12 cellular contexts compared by ENCODE assay signal in genomic region chr2:241095594-241096290, GRCh38. TPM values are rescaled to one million over a fixed set of nuclear protein-coding genes. Genes with fewer than 3 reads are reported as not detected.
DNase-seq lines count a peak whose midpoint lies in the region; ATAC-seq, FAIRE-seq and TF ChIP-seq lines count a peak whose summit lies in the region.
"Had no signal": no experiment of that assay in that cellular context is flagged by ENCODE, and none has a peak within 500 bp of the region (broad histone marks: within the 10 kb centered on the region; RNA-seq: fewer than 3 reads in every experiment).

No MANE protein-coding gene starts in this region.

- peaks cover 42% of the 10 kb centered on the region for H3K4me1 Mint-ChIP-seq in activated CD8-positive, alpha-beta memory T cell treated with anti-CD3 and anti-CD28 coated beads, Interleukin-2, amount 10 ng/mL, durations not matched to agents 7 days and 5 days
- peaks cover 38 to 53% of the 10 kb centered on the region in 2 donors for H3K4me1 Mint-ChIP-seq in immature natural killer cell

- TF ChIP-seq CTCF in C4-2B (conservative IDR thresholded peaks at IDR 0.05) (no peak), HEK293 (tag by site-specific recombination; IDR thresholded peaks at IDR 0.05) (no peak)

- peak; percentile 64 for ATAC-seq in activated CD8-positive, alpha-beta memory T cell treated with anti-CD3 and anti-CD28 coated beads, Interleukin-2, amount 10 ng/mL, durations not matched to agents 7 days and 5 days

- CTCF ChIA-PET in HEK293 (lab: Yijun Ruan, JAX) = interaction anchor here (0.5 to 3.5 kb wide), 2 partner anchors 13 to 18 kb away, joined by 4 to 16 read pairs; no protein-coding TSS in a partner anchor
- CTCF ChIA-PET in activated CD8-positive, alpha-beta memory T cell treated with anti-CD3 and anti-CD28 coated beads, Interleukin-2, amount 10 ng/mL, durations not matched to agents 7 days and 5 days (lab: Charles Lee) = interaction anchor here (0.8 to 1.5 kb wide), 4 partner anchors 10 to 54 kb away, joined by 3 to 5 read pairs (median 4); partner anchors contain the start of gene PASK

- no peak overlapping the region for H3K4me3 Mint-ChIP-seq in activated CD8-positive, alpha-beta memory T cell treated with anti-CD3 and anti-CD28 coated beads, Interleukin-2, amount 10 ng/mL, durations not matched to agents 7 days and 5 days
- H3K4me3 Mint-ChIP-seq in immature natural killer cell = no peak overlapping the region

- peak overlapping the region; percentile 67 for H3K27ac Mint-ChIP-seq in activated CD8-positive, alpha-beta memory T cell treated with anti-CD3 and anti-CD28 coated beads, Interleukin-2, amount 10 ng/mL, durations not matched to agents 7 days and 5 days
- peak overlapping the region; percentile 9 to 68 (median 54) for H3K27ac Mint-ChIP-seq in immature natural killer cell

- H3K27me3 Mint-ChIP-seq in activated CD8-positive, alpha-beta memory T cell treated with anti-CD3 and anti-CD28 coated beads, Interleukin-2, amount 10 ng/mL, durations not matched to agents 7 days and 5 days = no peaks in the 10 kb centered on the region
- peaks cover 0 to 3% (median 0%) of the 10 kb centered on the region in 3 donors for H3K27me3 Mint-ChIP-seq in immature natural killer cell (ENCODE audit: low read depth in 3 of 3)

- no peaks in the 10 kb centered on the region for H3K4me1 ChIP-seq in HEK293 (ENCODE audit: control insufficient read depth, insufficient read depth, low read length)

- no peak for FAIRE-seq in GM19239 (lab: Jason Lieb, UNC)
- FAIRE-seq: astrocyte had no signal

- H3K4me3 ChIP-seq in HEK293 (ENCODE audit: low read depth, low read length) = no peak overlapping the region

- DNase-seq in activated CD8-positive, alpha-beta memory T cell treated with anti-CD3 and anti-CD28 coated beads, Interleukin-2, amount 10 ng/mL, durations not matched to agents 7 days and 5 days = peak; percentile 60
- DNase-seq in immature natural killer cell (no peak), GM19239 (ENCODE audit: insufficient read length, low spot score) (no peak), DMS 273 treated with DMSO at 0.1 percent for 48 hours (lab: John Stamatoyannopoulos, UW) (no peak), NCI-H82 (lab: John Stamatoyannopoulos, UW) (no peak), EL (no peak)
- DNase-seq: stimulated activated CD4-positive, alpha-beta T cell treated with anti-CD3 and anti-CD28 coated beads, Interleukin-12 subunit alpha, Interleukin-12 subunit beta, amount 100 ng/mL, for 4 hours; stimulated activated CD8-positive, alpha-beta memory T cell treated with anti-CD3 and anti-CD28 coated beads, Interleukin-4, amount 100 ng/mL, for 48 hours; WERI-Rb-1 had no signal

- H3K9me3 ChIP-seq in HEK293 (ENCODE audit: control insufficient read depth, insufficient read depth, low read depth, low read length) = no peaks in the 10 kb centered on the region

- H3K27ac ChIP-seq in C4-2B = peak overlapping the region; percentile 97
- H3K27ac ChIP-seq in HEK293 (ENCODE audit: extremely low read depth, low read depth, low read length) = no peak overlapping the region
- H3K27ac ChIP-seq: WERI-Rb-1 had no signal

- peaks cover 32 to 99% of the 10 kb centered on the region in 2 experiments for H3K36me3 ChIP-seq in HEK293 (ENCODE audit: control insufficient read depth in 2 of 2, insufficient read depth in 1 of 2, low read length in 2 of 2)

- peaks cover 36% of the 10 kb centered on the region for H3K36me3 Mint-ChIP-seq in activated CD8-positive, alpha-beta memory T cell treated with anti-CD3 and anti-CD28 coated beads, Interleukin-2, amount 10 ng/mL, durations not matched to agents 7 days and 5 days
- peaks cover 3 to 40% (median 19%) of the 10 kb centered on the region in 3 donors for H3K36me3 Mint-ChIP-seq in immature natural killer cell

- H3K9me3 Mint-ChIP-seq in activated CD8-positive, alpha-beta memory T cell treated with anti-CD3 and anti-CD28 coated beads, Interleukin-2, amount 10 ng/mL, durations not matched to agents 7 days and 5 days (ENCODE audit: low read depth) = no peaks in the 10 kb centered on the region
- H3K9me3 Mint-ChIP-seq in immature natural killer cell = no peaks in the 10 kb centered on the region

- POLR2A ChIA-PET in HEK293 (lab: Yijun Ruan, JAX) = no interaction called here

TF ChIP-seq in HEK293, 187 proteins besides CTCF, POLR2A, EP300 and RAD21:
- no peak for TF ChIP-seq PBX3 (CRISPR knock-in tag; IDR thresholded peaks at IDR 0.05)
- TF ChIP-seq ZNF513 (tag by site-specific recombination; IDR thresholded peaks at IDR 0.05) = peak; percentile 95

RNA-seq across cellular contexts. Expression of gene MTERF4, which starts 6.3 kb away (rescaled TPM):
- total RNA-seq in activated CD8-positive, alpha-beta memory T cell treated with anti-CD3 and anti-CD28 coated beads, Interleukin-2, amount 10 ng/mL, durations not matched to agents 7 days and 5 days = 10 to 100 TPM; 31.5 to 33.0 TPM
- polyA plus RNA-seq in immature natural killer cell = 10 to 100 TPM; 27.8 to 35.8 (median 30.9) TPM

RNA-seq across cellular contexts. Expression of gene PASK, which starts 53.5 kb away (rescaled TPM):
- total RNA-seq in activated CD8-positive, alpha-beta memory T cell treated with anti-CD3 and anti-CD28 coated beads, Interleukin-2, amount 10 ng/mL, durations not matched to agents 7 days and 5 days = 10 to 100 TPM; 65.1 to 71.9 TPM
- polyA plus RNA-seq in immature natural killer cell = 1 to 10 TPM; 2.1 to 5.5 (median 4.9) TPM

RNA-seq across cellular contexts. Expression of gene PPP1R7, which starts 54.5 kb away (rescaled TPM):
- 10 to 100 TPM; 86.4 to 99.5 TPM for total RNA-seq in activated CD8-positive, alpha-beta memory T cell treated with anti-CD3 and anti-CD28 coated beads, Interleukin-2, amount 10 ng/mL, durations not matched to agents 7 days and 5 days
- polyA plus RNA-seq in immature natural killer cell = 100 to 1,000 TPM; 108 to 138 (median 132) TPM
